In genomic region chr20:19071442-19071717, GRCh38 we compare ENCODE assay signal across 17 cellular contexts.
DNase-seq lines count a peak whose midpoint lies in the region; ATAC-seq and TF ChIP-seq lines count a peak whose summit lies in the region.
"Had no signal": no experiment of that assay in that cellular context is flagged by ENCODE, and none has a peak within 500 bp of the region (broad histone marks: within the 10 kb centered on the region; RNA-seq: fewer than 3 reads in every experiment).

No MANE protein-coding gene starts in this region.

- in situ Hi-C loops in GM13977 (cut with MboI; ENCODE audit: low pct_unique_long_range_greater_than_20kb, low sequenced_read_pairs, unreplicated experiment): loop anchor here (25.0 kb wide), 1 partner anchor 434 kb away; no protein-coding TSS in a partner anchor

- WGBS in psoas muscle, 3 donors: 65 to 81% (median 79%) methylated on average over 3 of the region's 3 CpGs

- no peak for TF ChIP-seq CTCF in GM13977 (IDR thresholded peaks at IDR 0.05; ENCODE audit: extremely low read depth, insufficient read depth, missing control alignments)
- TF ChIP-seq CTCF in psoas muscle (IDR thresholded peaks at IDR 0.05): no peak

- peak; percentile 46 for DNase-seq in GM13977 (ENCODE audit: low spot score)
- DNase-seq in psoas muscle: no peak
- no peak for DNase-seq in NK-92 treated with Interleukin-12 subunit alpha and Interleukin-12 subunit beta, amount 100 ng/mL, for 24 hours (lab: John Stamatoyannopoulos, UW)
- no peak for DNase-seq in dermis blood vessel endothelial cell
- DNase-seq: activated effector memory CD4-positive, alpha-beta T cell treated with Interleukin-2 at 50 U/mL for 16 hours; DMS 273 treated with DMSO at 0.1 percent for 48 hours; hippocampal formation; Kasumi-1; NCI-H1694 treated with DMSO at 0.1 percent for 48 hours; SIG-M5; stimulated activated CD4-positive, alpha-beta T cell treated with anti-CD3 and anti-CD28 coated beads, Interleukin-4, amount 100 ng/mL, for 24 hours had no signal

- no peaks in the 10 kb centered on the region for H3K27me3 ChIP-seq in psoas muscle (ENCODE audit: insufficient read depth in 3 of 3, low read length in 2 of 3)
- H3K27me3 ChIP-seq: right atrium auricular region had no signal

- H3K4me3 ChIP-seq in psoas muscle: no peak overlapping the region
- H3K4me3 ChIP-seq: right atrium auricular region had no signal

- H3K4me1 ChIP-seq in psoas muscle: no peaks in the 10 kb centered on the region
- H3K4me1 ChIP-seq: right atrium auricular region had no signal

- ATAC-seq in GM19467 (IDR thresholded peaks at IDR 0.05; ENCODE audit: unreplicated experiment) (peak; percentile 35), HG02852 (IDR thresholded peaks at IDR 0.05; ENCODE audit: unreplicated experiment) (peak; percentile 48), HG03565 (IDR thresholded peaks at IDR 0.05; ENCODE audit: unreplicated experiment) (peak; percentile 42), HG02970 (IDR thresholded peaks at IDR 0.05; ENCODE audit: low FRiP score, unreplicated experiment) (no peak), psoas muscle (no peak)
- ATAC-seq: stimulated activated effector memory CD8-positive, alpha-beta T cell treated with anti-CD3 and anti-CD28 coated beads, Interleukin-12 subunit alpha, Interleukin-12 subunit beta, amount 100 ng/mL, for 72 hours had no signal

- H3K36me3 ChIP-seq in psoas muscle (ENCODE audit: insufficient read depth in 1 of 2, low read depth in 1 of 2): no peaks in the 10 kb centered on the region
- H3K36me3 ChIP-seq: right atrium auricular region had no signal

- H3K27ac ChIP-seq in psoas muscle: no peak overlapping the region
- H3K27ac ChIP-seq: right atrium auricular region had no signal

- intact Hi-C loops in psoas muscle (cut with DNase I): no loop called here

- no peaks in the 10 kb centered on the region for H3K9me3 ChIP-seq in psoas muscle

Comparison
In these comparisons a context has a peak if more than half of its experiments do, and no peak if none do; other contexts are left out.
1. ATAC-seq: peak in GM19467 (single experiment), HG02852 (single experiment) and HG03565 (single experiment); none in HG02970 (single experiment) and psoas muscle (0 of 4).